In the genomic region with DNA sequence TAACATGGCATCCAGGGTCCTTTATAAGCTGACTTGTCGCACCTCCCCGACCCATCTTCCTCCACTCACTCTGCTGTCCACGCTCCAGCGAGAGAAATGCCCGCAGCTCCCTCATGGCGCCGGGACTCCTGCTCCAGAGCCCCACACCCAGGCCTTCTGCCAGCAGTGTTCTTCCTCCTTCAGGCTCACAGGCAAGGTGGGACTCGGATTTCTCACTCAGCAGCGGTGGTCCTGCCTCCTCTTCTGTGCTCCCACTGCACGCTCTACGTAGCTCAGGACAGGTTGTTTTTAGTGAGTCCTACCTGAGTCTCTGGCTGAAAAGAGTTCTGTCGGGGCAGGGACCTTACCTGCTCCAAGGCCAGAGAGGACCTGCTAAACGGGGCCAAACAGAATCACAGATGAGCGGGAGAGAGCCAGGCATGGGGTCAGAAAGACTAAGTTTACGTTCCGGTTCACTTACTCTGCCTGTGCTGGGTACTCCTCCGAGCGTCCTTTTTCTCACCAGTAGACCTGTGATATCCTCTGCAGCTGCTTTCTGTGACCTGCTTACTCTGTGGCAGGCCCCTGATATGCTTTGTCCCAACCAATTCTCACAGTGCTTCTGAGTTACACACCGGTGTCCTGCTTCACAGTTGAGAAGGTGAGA, we compare ENCODE assay signal across 11 cellular contexts. TPM values are rescaled to one million over a fixed set of nuclear protein-coding genes. Genes with fewer than 3 reads are reported as not detected.
DNase-seq lines count a peak whose midpoint lies in the region; ATAC-seq and TF ChIP-seq lines count a peak whose summit lies in the region.
"Had no signal": no experiment of that assay in that cellular context is flagged by ENCODE, and none has a peak within 500 bp of the region (broad histone marks: within the 10 kb centered on the region; RNA-seq: fewer than 3 reads in every experiment).

No MANE protein-coding gene starts in this region.

- CTCF ChIA-PET in activated naive CD4-positive, alpha-beta T cell treated with anti-CD3 and anti-CD28 coated beads, Interleukin-2, amount 10 ng/mL, durations not matched to agents 7 days and 5 days (lab: Charles Lee), result interaction anchor here (1.1 kb wide), 2 partner anchors 10 to 19 kb away, joined by 3 to 4 read pairs; no protein-coding TSS in a partner anchor

- H3K4me3 ChIP-seq in upper lobe of left lung, result no peak overlapping the region
- no peak overlapping the region for H3K4me3 ChIP-seq in brain microvascular endothelial cell (ENCODE audit: low read depth, low read length)

- H3K9me3 Mint-ChIP-seq in activated naive CD4-positive, alpha-beta T cell treated with anti-CD3 and anti-CD28 coated beads, Interleukin-2, amount 10 ng/mL, durations not matched to agents 7 days and 5 days, result no peaks in the 10 kb centered on the region
- H3K9me3 Mint-ChIP-seq in effector memory CD8-positive, alpha-beta T cell, result no peaks in the 10 kb centered on the region

- peak overlapping the region; percentile 38 for H3K27ac Mint-ChIP-seq in activated naive CD4-positive, alpha-beta T cell treated with anti-CD3 and anti-CD28 coated beads, Interleukin-2, amount 10 ng/mL, durations not matched to agents 7 days and 5 days
- peak overlapping the region; percentile 57 to 89 for H3K27ac Mint-ChIP-seq in effector memory CD8-positive, alpha-beta T cell

- peak in 1 of 4 donors; percentile 8 for TF ChIP-seq POLR2A in upper lobe of left lung (IDR thresholded peaks at IDR 0.05)

- peaks cover 0 to 36% (median 25%) of the 10 kb centered on the region in 4 donors for H3K4me1 ChIP-seq in upper lobe of left lung

- H3K27ac ChIP-seq in upper lobe of left lung, result peak overlapping the region; percentile 83 to 90 (median 88)
- no peak overlapping the region for H3K27ac ChIP-seq in brain microvascular endothelial cell
- H3K27ac ChIP-seq: epithelial cell of prostate had no signal

- TF ChIP-seq CTCF in upper lobe of left lung (IDR thresholded peaks at IDR 0.05), result no peak
- TF ChIP-seq CTCF in brain microvascular endothelial cell (IDR thresholded peaks at IDR 0.05; ENCODE audit: low read depth, low read length, missing control alignments), result no peak

- H3K36me3 ChIP-seq in upper lobe of left lung, result peaks cover 2 to 40% (median 26%) of the 10 kb centered on the region in 4 donors
- no peaks in the 10 kb centered on the region for H3K36me3 ChIP-seq in brain microvascular endothelial cell (replicated peaks)

- peaks cover 65% of the 10 kb centered on the region for H3K36me3 Mint-ChIP-seq in activated naive CD4-positive, alpha-beta T cell treated with anti-CD3 and anti-CD28 coated beads, Interleukin-2, amount 10 ng/mL, durations not matched to agents 7 days and 5 days
- peaks cover 8% of the 10 kb centered on the region for H3K36me3 Mint-ChIP-seq in effector memory CD8-positive, alpha-beta T cell (ENCODE audit: insufficient read depth)

- DNase-seq in activated naive CD4-positive, alpha-beta T cell treated with anti-CD3 and anti-CD28 coated beads, Interleukin-2, amount 10 ng/mL, durations not matched to agents 7 days and 5 days, result no peak
- no peak for DNase-seq in activated naive CD4-positive, alpha-beta T cell (lab: John Stamatoyannopoulos, UW)
- DNase-seq in effector memory CD8-positive, alpha-beta T cell, result no peak
- DNase-seq in upper lobe of left lung (peak in 1 of 2 donors; percentile 43), germinal center (ENCODE audit: low spot score) (no peak), Kasumi-1 (lab: John Stamatoyannopoulos, UW) (no peak), brain microvascular endothelial cell (no peak)
- DNase-seq: left cardiac atrium; stimulated activated CD4-positive, alpha-beta T cell treated with anti-CD3 and anti-CD28 coated beads, Interleukin-12 subunit alpha, Interleukin-12 subunit beta, amount 100 ng/mL, for 4 hours had no signal

- no peaks in the 10 kb centered on the region for H3K9me3 ChIP-seq in upper lobe of left lung

- H3K4me3 Mint-ChIP-seq in activated naive CD4-positive, alpha-beta T cell treated with anti-CD3 and anti-CD28 coated beads, Interleukin-2, amount 10 ng/mL, durations not matched to agents 7 days and 5 days, result no peak overlapping the region
- peak overlapping the region in 1 of 2 donors; percentile 64 for H3K4me3 Mint-ChIP-seq in effector memory CD8-positive, alpha-beta T cell

- H3K27me3 Mint-ChIP-seq in activated naive CD4-positive, alpha-beta T cell treated with anti-CD3 and anti-CD28 coated beads, Interleukin-2, amount 10 ng/mL, durations not matched to agents 7 days and 5 days, result no peaks in the 10 kb centered on the region
- H3K27me3 Mint-ChIP-seq in effector memory CD8-positive, alpha-beta T cell, result no peaks in the 10 kb centered on the region

- peaks cover 51% of the 10 kb centered on the region for H3K4me1 Mint-ChIP-seq in activated naive CD4-positive, alpha-beta T cell treated with anti-CD3 and anti-CD28 coated beads, Interleukin-2, amount 10 ng/mL, durations not matched to agents 7 days and 5 days
- H3K4me1 Mint-ChIP-seq in effector memory CD8-positive, alpha-beta T cell (ENCODE audit: low read depth in 2 of 2), result peaks cover 35 to 68% of the 10 kb centered on the region in 2 donors

- ATAC-seq in HG03460 (IDR thresholded peaks at IDR 0.05; ENCODE audit: unreplicated experiment), result peak; percentile 30
- peak; percentile 13 for ATAC-seq in effector memory CD8-positive, alpha-beta T cell (replicated peaks)
- ATAC-seq in upper lobe of left lung (ENCODE audit: low FRiP score in 2 of 2), result no peak

- in situ Hi-C loops in brain microvascular endothelial cell (cut with HindIII; ENCODE audit: low pct_ligation_motif_present, low sequenced_read_pairs), result no loop called here

- 88 to 94% methylated on average over 17 to 19 of the region's 19 CpGs for WGBS in upper lobe of left lung, 2 donors

- no peak for TF ChIP-seq EP300 in upper lobe of left lung (IDR thresholded peaks at IDR 0.05)

- H3K27me3 ChIP-seq in upper lobe of left lung, result no peaks in the 10 kb centered on the region
- H3K27me3 ChIP-seq in brain microvascular endothelial cell (replicated peaks), result no peaks in the 10 kb centered on the region

RNA-seq across cellular contexts. Expression of a gene that starts 11.3 kb away (rescaled TPM):
- total RNA-seq in upper lobe of left lung, result 100 to 1,000 TPM in 5 of 6 donors, 10 to 100 TPM in 1; 59.5 to 216 (median 130) TPM

RNA-seq across cellular contexts. Expression of a gene that starts 30.7 kb away (rescaled TPM):
- total RNA-seq in upper lobe of left lung, result 10 to 100 TPM in 5 of 6 donors, 1 to 10 TPM in 1; 9.7 to 28.4 (median 19.0) TPM

RNA-seq across cellular contexts. Expression of a gene that starts 51.1 kb away (rescaled TPM):
- total RNA-seq in upper lobe of left lung, result 10 to 100 TPM in 5 of 6 donors, 1 to 10 TPM in 1; 7.3 to 57.1 (median 27.2) TPM

RNA-seq across cellular contexts. Expression of a gene that starts 53.1 kb away (rescaled TPM):
- 10 to 100 TPM; 12.7 to 36.0 (median 29.9) TPM for total RNA-seq in upper lobe of left lung

Comparison
In these comparisons a context has a peak if more than half of its experiments do, and no peak if none do; other contexts are left out.
1. ATAC-seq: peak in HG03460 (single experiment) and effector memory CD8-positive, alpha-beta T cell (single experiment); none in upper lobe of left lung (0 of 2).